Comparison of ENCODE assay signal across 12 cellular contexts in the genomic region with DNA sequence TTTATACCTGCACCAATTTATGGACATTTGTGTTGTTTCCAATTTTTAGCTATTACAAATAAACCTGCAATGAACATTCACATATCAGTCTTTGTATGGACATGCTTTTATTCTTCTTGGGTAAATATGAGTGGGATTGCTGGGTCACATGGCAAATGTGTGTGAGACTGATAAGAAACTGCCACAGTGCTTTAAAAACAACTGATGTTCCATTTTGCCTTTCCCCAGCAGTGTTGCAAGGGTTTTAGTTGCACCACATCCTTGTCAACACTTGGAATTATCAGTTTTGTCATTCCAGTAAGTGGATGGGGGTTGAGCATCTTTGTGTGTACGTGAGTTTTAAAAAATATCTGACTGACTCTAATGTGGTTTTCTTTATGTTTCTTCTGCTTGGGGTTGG.
DNase-seq lines count a peak whose midpoint lies in the region; ATAC-seq lines count a peak whose summit lies in the region.
"Had no signal": no experiment of that assay in that cellular context is flagged by ENCODE, and none has a peak within 500 bp of the region (broad histone marks: within the 10 kb centered on the region; RNA-seq: fewer than 3 reads in every experiment).

No MANE protein-coding gene starts in this region.

- peak overlapping the region; percentile 68 for H3K27ac Mint-ChIP-seq in activated naive CD8-positive, alpha-beta T cell treated with anti-CD3 and anti-CD28 coated beads, Interleukin-2, amount 10 ng/mL, durations not matched to agents 7 days and 5 days
- H3K27ac Mint-ChIP-seq in activated naive CD8-positive, alpha-beta T cell treated with anti-CD3 and anti-CD28 coated beads for 36 hours = no peak overlapping the region
- H3K27ac Mint-ChIP-seq in central memory CD8-positive, alpha-beta T cell (ENCODE audit: low read depth) = peak overlapping the region; percentile 78
- H3K27ac Mint-ChIP-seq: B cell had no signal

- no peaks in the 10 kb centered on the region for H3K27me3 Mint-ChIP-seq in activated naive CD8-positive, alpha-beta T cell treated with anti-CD3 and anti-CD28 coated beads, Interleukin-2, amount 10 ng/mL, durations not matched to agents 7 days and 5 days
- H3K27me3 Mint-ChIP-seq in activated naive CD8-positive, alpha-beta T cell treated with anti-CD3 and anti-CD28 coated beads for 36 hours = no peaks in the 10 kb centered on the region
- H3K27me3 Mint-ChIP-seq in central memory CD8-positive, alpha-beta T cell = no peaks in the 10 kb centered on the region
- H3K27me3 Mint-ChIP-seq: B cell; CD4-positive, alpha-beta memory T cell had no signal

- POLR2A ChIA-PET in activated naive CD8-positive, alpha-beta T cell treated with anti-CD3 and anti-CD28 coated beads, Interleukin-2, amount 10 ng/mL, durations not matched to agents 7 days and 5 days (lab: Charles Lee) = no interaction called here

- no peak for ATAC-seq in activated naive CD8-positive, alpha-beta T cell treated with anti-CD3 and anti-CD28 coated beads, Interleukin-2, amount 10 ng/mL, durations not matched to agents 7 days and 5 days (ENCODE audit: low read depth)
- no peak for ATAC-seq in central memory CD8-positive, alpha-beta T cell (replicated peaks; ENCODE audit: extremely low read depth, poor library complexity, severe bottlenecking)
- ATAC-seq in HG03135 (IDR thresholded peaks at IDR 0.05; ENCODE audit: unreplicated experiment) (no peak), GM18861 (IDR thresholded peaks at IDR 0.05; ENCODE audit: unreplicated experiment) (no peak)

- no peak for DNase-seq in activated naive CD8-positive, alpha-beta T cell treated with anti-CD3 and anti-CD28 coated beads, Interleukin-2, amount 10 ng/mL, durations not matched to agents 7 days and 5 days
- DNase-seq in activated naive CD8-positive, alpha-beta T cell treated with anti-CD3 and anti-CD28 coated beads for 36 hours = no peak
- DNase-seq in OCI-M1 (lab: John Stamatoyannopoulos, UW) (peak; percentile 35), iPS-NIHi11 (ENCODE audit: low spot score) (no peak)
- DNase-seq in central memory CD8-positive, alpha-beta T cell (ENCODE audit: low spot score in 2 of 2) = no peak
- DNase-seq: C1 segment of cervical spinal cord; CD4-positive, alpha-beta memory T cell; DND-41; GDM1 had no signal

- H3K36me3 Mint-ChIP-seq in activated naive CD8-positive, alpha-beta T cell treated with anti-CD3 and anti-CD28 coated beads, Interleukin-2, amount 10 ng/mL, durations not matched to agents 7 days and 5 days = peaks cover 64% of the 10 kb centered on the region
- peaks cover 58% of the 10 kb centered on the region for H3K36me3 Mint-ChIP-seq in activated naive CD8-positive, alpha-beta T cell treated with anti-CD3 and anti-CD28 coated beads for 36 hours
- peaks cover 30% of the 10 kb centered on the region for H3K36me3 Mint-ChIP-seq in central memory CD8-positive, alpha-beta T cell (ENCODE audit: insufficient read depth)

- peak overlapping the region; percentile 44 for H3K4me3 Mint-ChIP-seq in activated naive CD8-positive, alpha-beta T cell treated with anti-CD3 and anti-CD28 coated beads, Interleukin-2, amount 10 ng/mL, durations not matched to agents 7 days and 5 days
- H3K4me3 Mint-ChIP-seq in activated naive CD8-positive, alpha-beta T cell treated with anti-CD3 and anti-CD28 coated beads for 36 hours = no peak overlapping the region
- no peak overlapping the region for H3K4me3 Mint-ChIP-seq in central memory CD8-positive, alpha-beta T cell
- H3K4me3 Mint-ChIP-seq: B cell had no signal

- H3K4me1 Mint-ChIP-seq in activated naive CD8-positive, alpha-beta T cell treated with anti-CD3 and anti-CD28 coated beads, Interleukin-2, amount 10 ng/mL, durations not matched to agents 7 days and 5 days = peaks cover 67% of the 10 kb centered on the region
- H3K4me1 Mint-ChIP-seq in activated naive CD8-positive, alpha-beta T cell treated with anti-CD3 and anti-CD28 coated beads for 36 hours = peaks cover 46% of the 10 kb centered on the region
- peaks cover 51% of the 10 kb centered on the region for H3K4me1 Mint-ChIP-seq in central memory CD8-positive, alpha-beta T cell

- H3K9me3 Mint-ChIP-seq in activated naive CD8-positive, alpha-beta T cell treated with anti-CD3 and anti-CD28 coated beads, Interleukin-2, amount 10 ng/mL, durations not matched to agents 7 days and 5 days = peaks cover 8% of the 10 kb centered on the region
- H3K9me3 Mint-ChIP-seq in activated naive CD8-positive, alpha-beta T cell treated with anti-CD3 and anti-CD28 coated beads for 36 hours = peaks cover 9% of the 10 kb centered on the region
- no peaks in the 10 kb centered on the region for H3K9me3 Mint-ChIP-seq in central memory CD8-positive, alpha-beta T cell
